1 cellular context compared by ENCODE assay signal in the genomic region with DNA sequence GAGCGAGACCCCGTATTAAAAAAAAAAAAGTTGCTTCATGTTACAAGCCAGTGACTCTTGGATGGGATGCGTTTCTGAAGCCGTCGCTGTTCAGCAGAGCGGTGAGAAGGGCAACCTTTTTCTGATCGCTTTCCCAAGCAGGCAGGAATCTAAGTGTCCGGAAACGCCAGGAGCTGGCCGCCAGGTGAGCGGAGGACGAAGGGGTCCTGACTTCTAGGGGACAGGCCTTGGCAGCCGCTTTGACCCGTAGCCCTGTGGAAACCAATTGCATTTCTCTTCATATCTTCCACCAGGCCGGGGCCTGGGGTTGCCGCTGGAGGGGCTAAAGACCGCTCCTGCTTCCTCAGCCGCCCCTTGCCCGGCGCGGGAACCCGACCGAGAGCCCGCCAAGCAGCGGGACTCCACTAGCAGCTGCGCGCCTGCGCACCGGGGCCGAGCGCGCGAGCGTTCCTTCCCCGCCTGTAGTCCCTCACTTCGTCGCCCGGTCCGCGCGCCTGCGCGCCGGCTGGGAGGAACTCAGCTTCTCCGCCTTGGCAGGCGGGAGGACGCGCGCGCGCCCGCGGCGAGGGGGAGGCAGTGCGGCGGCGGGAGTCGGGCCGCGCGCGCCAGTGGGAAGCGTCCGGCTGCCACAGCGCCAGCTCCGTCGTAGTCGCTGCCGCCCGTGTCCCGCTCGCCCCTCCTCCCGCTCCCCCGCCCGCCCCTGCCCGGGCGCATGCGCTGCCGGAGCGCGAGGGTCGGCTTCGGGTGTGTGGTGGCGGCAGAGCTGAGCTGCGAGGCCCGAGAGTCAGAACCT.
TF ChIP-seq lines count a peak whose summit lies in the region.

A gene with protein sequence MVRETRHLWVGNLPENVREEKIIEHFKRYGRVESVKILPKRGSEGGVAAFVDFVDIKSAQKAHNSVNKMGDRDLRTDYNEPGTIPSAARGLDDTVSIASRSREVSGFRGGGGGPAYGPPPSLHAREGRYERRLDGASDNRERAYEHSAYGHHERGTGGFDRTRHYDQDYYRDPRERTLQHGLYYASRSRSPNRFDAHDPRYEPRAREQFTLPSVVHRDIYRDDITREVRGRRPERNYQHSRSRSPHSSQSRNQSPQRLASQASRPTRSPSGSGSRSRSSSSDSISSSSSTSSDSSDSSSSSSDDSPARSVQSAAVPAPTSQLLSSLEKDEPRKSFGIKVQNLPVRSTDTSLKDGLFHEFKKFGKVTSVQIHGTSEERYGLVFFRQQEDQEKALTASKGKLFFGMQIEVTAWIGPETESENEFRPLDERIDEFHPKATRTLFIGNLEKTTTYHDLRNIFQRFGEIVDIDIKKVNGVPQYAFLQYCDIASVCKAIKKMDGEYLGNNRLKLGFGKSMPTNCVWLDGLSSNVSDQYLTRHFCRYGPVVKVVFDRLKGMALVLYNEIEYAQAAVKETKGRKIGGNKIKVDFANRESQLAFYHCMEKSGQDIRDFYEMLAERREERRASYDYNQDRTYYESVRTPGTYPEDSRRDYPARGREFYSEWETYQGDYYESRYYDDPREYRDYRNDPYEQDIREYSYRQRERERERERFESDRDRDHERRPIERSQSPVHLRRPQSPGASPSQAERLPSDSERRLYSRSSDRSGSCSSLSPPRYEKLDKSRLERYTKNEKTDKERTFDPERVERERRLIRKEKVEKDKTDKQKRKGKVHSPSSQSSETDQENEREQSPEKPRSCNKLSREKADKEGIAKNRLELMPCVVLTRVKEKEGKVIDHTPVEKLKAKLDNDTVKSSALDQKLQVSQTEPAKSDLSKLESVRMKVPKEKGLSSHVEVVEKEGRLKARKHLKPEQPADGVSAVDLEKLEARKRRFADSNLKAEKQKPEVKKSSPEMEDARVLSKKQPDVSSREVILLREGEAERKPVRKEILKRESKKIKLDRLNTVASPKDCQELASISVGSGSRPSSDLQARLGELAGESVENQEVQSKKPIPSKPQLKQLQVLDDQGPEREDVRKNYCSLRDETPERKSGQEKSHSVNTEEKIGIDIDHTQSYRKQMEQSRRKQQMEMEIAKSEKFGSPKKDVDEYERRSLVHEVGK (N-terminal part only) (plus strand): TSS at position 608 of the 793 bp plus-strand sequence. CDS start 361 bp downstream, outside the sequence.

TF ChIP-seq in SK-N-SH treated with all-trans-retinoic acid at 6 μM for 48 hours, 23 proteins besides CTCF, POLR2A, EP300 and RAD21 (continued from another document):
- TF ChIP-seq, protein P1, sequence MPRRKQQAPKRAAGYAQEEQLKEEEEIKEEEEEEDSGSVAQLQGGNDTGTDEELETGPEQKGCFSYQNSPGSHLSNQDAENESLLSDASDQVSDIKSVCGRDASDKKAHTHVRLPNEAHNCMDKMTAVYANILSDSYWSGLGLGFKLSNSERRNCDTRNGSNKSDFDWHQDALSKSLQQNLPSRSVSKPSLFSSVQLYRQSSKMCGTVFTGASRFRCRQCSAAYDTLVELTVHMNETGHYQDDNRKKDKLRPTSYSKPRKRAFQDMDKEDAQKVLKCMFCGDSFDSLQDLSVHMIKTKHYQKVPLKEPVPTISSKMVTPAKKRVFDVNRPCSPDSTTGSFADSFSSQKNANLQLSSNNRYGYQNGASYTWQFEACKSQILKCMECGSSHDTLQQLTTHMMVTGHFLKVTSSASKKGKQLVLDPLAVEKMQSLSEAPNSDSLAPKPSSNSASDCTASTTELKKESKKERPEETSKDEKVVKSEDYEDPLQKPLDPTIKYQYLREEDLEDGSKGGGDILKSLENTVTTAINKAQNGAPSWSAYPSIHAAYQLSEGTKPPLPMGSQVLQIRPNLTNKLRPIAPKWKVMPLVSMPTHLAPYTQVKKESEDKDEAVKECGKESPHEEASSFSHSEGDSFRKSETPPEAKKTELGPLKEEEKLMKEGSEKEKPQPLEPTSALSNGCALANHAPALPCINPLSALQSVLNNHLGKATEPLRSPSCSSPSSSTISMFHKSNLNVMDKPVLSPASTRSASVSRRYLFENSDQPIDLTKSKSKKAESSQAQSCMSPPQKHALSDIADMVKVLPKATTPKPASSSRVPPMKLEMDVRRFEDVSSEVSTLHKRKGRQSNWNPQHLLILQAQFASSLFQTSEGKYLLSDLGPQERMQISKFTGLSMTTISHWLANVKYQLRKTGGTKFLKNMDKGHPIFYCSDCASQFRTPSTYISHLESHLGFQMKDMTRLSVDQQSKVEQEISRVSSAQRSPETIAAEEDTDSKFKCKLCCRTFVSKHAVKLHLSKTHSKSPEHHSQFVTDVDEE (CRISPR knock-in tag; IDR thresholded peaks at IDR 0.05), result no peak
- TF ChIP-seq TCF4 (CRISPR knock-in tag; IDR thresholded peaks at IDR 0.05; ENCODE audit: borderline replicate concordance) (no peak), ZFP3 (CRISPR knock-in tag; IDR thresholded peaks at IDR 0.05) (no peak), SNAI2 (CRISPR knock-in tag; IDR thresholded peaks at IDR 0.05) (no peak)
- TF ChIP-seq, protein P2, sequence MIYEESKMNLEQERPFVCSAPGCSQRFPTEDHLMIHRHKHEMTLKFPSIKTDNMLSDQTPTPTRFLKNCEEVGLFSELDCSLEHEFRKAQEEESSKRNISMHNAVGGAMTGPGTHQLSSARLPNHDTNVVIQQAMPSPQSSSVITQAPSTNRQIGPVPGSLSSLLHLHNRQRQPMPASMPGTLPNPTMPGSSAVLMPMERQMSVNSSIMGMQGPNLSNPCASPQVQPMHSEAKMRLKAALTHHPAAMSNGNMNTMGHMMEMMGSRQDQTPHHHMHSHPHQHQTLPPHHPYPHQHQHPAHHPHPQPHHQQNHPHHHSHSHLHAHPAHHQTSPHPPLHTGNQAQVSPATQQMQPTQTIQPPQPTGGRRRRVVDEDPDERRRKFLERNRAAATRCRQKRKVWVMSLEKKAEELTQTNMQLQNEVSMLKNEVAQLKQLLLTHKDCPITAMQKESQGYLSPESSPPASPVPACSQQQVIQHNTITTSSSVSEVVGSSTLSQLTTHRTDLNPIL (CRISPR knock-in tag; IDR thresholded peaks at IDR 0.05; ENCODE audit: low read depth), result no peak
